In the genomic region with DNA sequence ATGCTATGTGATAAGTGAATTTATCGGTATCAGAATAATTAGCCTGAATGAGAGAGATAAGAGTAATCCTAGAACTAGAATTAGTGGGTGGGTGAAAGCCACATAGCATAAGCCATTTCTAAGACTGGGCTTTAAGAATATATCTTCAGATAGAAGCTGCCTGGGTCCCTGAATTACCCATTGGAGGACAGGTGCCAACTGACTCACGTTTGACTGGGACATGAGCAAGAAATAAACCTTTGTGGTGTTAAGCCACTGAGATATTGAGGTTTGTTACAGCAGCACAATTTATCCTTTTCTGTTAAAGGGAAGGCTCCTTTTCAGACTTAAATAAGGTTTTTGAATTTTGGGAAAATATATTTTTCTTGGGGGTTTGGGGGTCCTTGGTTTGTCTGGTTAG, we compare ENCODE assay signal across 22 cellular contexts.
"Had no signal": no experiment of that assay in that cellular context is flagged by ENCODE, and none has a peak within 500 bp of the region (broad histone marks: within the 10 kb centered on the region; RNA-seq: fewer than 3 reads in every experiment).

No MANE protein-coding gene starts in this region.

- ATAC-seq: activated T-cell treated with anti-CD3 and anti-CD28 coated beads, Interleukin-2, amount 50 U/mL, for 4 hours; Right ventricle myocardium inferior had no signal

- H3K4me3 Mint-ChIP-seq: activated B cell treated with CpG ODN at 0.5 μM for 24 hours; activated CD4-positive, alpha-beta T cell treated with anti-CD3 and anti-CD28 coated beads, Interleukin-2, amount 10 ng/mL, durations not matched to agents 24 days and 14 days; activated CD8-positive, alpha-beta memory T cell treated with anti-CD3 and anti-CD28 coated beads, Interleukin-2, amount 10 ng/mL, durations not matched to agents 7 days and 5 days; activated naive CD4-positive, alpha-beta T cell treated with anti-CD3 and anti-CD28 coated beads for 36 hours; activated naive CD8-positive, alpha-beta T cell; activated T-cell treated with anti-CD3 and anti-CD28 coated beads, Interleukin-2, amount 50 U/mL, for 4 hours; activated T-helper 17 cell treated with anti-CD3 and anti-CD28 coated beads, Interleukin-2, amount 50 U/mL, for 72 hours; T-helper 2 cell treated with Interferon-gamma antibody and Interleukin-4, amounts not matched to agents 5 μg/mL and 100 μg/mL, for 36 hours had no signal

- H3K27ac Mint-ChIP-seq: activated B cell treated with CpG ODN at 0.5 μM for 24 hours; activated CD4-positive, alpha-beta T cell treated with anti-CD3 and anti-CD28 coated beads, Interleukin-2, amount 10 ng/mL, durations not matched to agents 24 days and 14 days; activated CD8-positive, alpha-beta memory T cell treated with anti-CD3 and anti-CD28 coated beads, Interleukin-2, amount 10 ng/mL, durations not matched to agents 7 days and 5 days; activated naive CD4-positive, alpha-beta T cell treated with anti-CD3 and anti-CD28 coated beads for 36 hours; activated naive CD8-positive, alpha-beta T cell; activated T-helper 17 cell treated with anti-CD3 and anti-CD28 coated beads, Interleukin-2, amount 50 U/mL, for 72 hours; T-helper 2 cell treated with Interferon-gamma antibody and Interleukin-4, amounts not matched to agents 5 μg/mL and 100 μg/mL, for 36 hours had no signal

- H3K9me3 Mint-ChIP-seq: activated B cell treated with CpG ODN at 0.5 μM for 24 hours; activated CD4-positive, alpha-beta T cell treated with anti-CD3 and anti-CD28 coated beads, Interleukin-2, amount 10 ng/mL, durations not matched to agents 24 days and 14 days; activated naive CD4-positive, alpha-beta T cell treated with anti-CD3 and anti-CD28 coated beads for 36 hours; activated T-cell treated with anti-CD3 and anti-CD28 coated beads, Interleukin-2, amount 50 U/mL, for 4 hours; activated T-helper 17 cell treated with anti-CD3 and anti-CD28 coated beads, Interleukin-2, amount 50 U/mL, for 72 hours; T-helper 2 cell treated with Interferon-gamma antibody and Interleukin-4, amounts not matched to agents 5 μg/mL and 100 μg/mL, for 36 hours had no signal

- H3K4me1 Mint-ChIP-seq: activated B cell treated with CpG ODN at 0.5 μM for 24 hours; activated CD4-positive, alpha-beta T cell treated with anti-CD3 and anti-CD28 coated beads, Interleukin-2, amount 10 ng/mL, durations not matched to agents 24 days and 14 days; activated T-helper 17 cell treated with anti-CD3 and anti-CD28 coated beads, Interleukin-2, amount 50 U/mL, for 72 hours had no signal

- H3K4me3 ChIP-seq: coronary artery, K562, PC-9 had no signal

- DNase-seq: activated B cell treated with CpG ODN at 0.5 μM for 24 hours; activated CD4-positive, alpha-beta T cell treated with anti-CD3 and anti-CD28 coated beads for 1 hour; activated CD4-positive, alpha-beta T cell treated with anti-CD3 and anti-CD28 coated beads, Interleukin-2, amount 10 ng/mL, durations not matched to agents 24 days and 14 days; activated CD4-positive, alpha-beta T cell treated with anti-CD3 and anti-CD28 coated beads, Interleukin-2, amount 50 U/mL, for 48 hours; activated CD8-positive, alpha-beta memory T cell treated with anti-CD3 and anti-CD28 coated beads, Interleukin-2, amount 10 ng/mL, durations not matched to agents 7 days and 5 days; activated gamma-delta T cell; activated naive CD4-positive, alpha-beta T cell treated with anti-CD3 and anti-CD28 coated beads for 36 hours; activated T-cell treated with anti-CD3 and anti-CD28 coated beads, Interleukin-2, amount 50 U/mL, for 4 hours; amygdala; central memory CD4-positive, alpha-beta T cell; MV-4-11; NCI-H1694; RPMI8226; SK-N-SH; T-helper 1 cell had no signal

- H3K27me3 Mint-ChIP-seq: activated B cell treated with CpG ODN at 0.5 μM for 24 hours; activated naive CD8-positive, alpha-beta T cell; activated T-helper 17 cell treated with anti-CD3 and anti-CD28 coated beads, Interleukin-2, amount 50 U/mL, for 72 hours had no signal

- H3K36me3 Mint-ChIP-seq: activated CD8-positive, alpha-beta memory T cell treated with anti-CD3 and anti-CD28 coated beads, Interleukin-2, amount 10 ng/mL, durations not matched to agents 7 days and 5 days had no signal
